Comparison of ENCODE assay signal across 7 cellular contexts in the genomic region with DNA sequence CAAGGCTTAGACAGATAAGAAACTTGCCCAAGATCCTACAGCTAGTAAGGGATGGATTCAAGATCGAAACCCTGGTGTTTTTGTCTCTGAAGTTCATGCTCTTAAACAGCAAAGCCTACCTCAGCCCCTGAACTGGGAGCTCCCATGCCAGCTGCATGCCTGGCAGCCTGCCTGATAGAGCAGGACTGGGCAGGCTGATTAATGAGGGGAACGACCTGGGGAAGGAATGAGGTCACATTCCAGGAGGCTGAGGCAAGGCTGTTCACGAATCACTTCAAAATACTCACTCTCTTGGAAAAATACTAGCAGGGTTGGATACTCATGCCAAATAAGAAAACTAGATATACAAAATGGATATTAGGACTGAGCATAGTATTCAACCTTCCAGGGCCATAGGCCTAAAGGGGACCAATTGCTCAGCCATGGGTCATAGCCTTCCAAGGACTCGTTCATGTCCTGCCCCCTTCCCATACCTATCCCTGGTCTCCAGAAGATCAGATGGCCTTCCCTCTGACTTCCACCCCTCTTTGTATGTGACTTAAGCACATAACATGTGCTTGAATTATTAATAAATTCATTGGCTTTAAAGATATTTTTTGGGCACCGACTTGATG. TPM values are rescaled to one million over a fixed set of nuclear protein-coding genes. Genes with fewer than 3 reads are reported as not detected.
DNase-seq lines count a peak whose midpoint lies in the region; FAIRE-seq and TF ChIP-seq lines count a peak whose summit lies in the region.

No MANE protein-coding gene starts in this region.

- no peaks in the 10 kb centered on the region for H3K9me3 ChIP-seq in astrocyte (ENCODE audit: insufficient read depth, low read depth, low read length)
- no peaks in the 10 kb centered on the region for H3K9me3 ChIP-seq in thyroid gland

- DNase-seq in HS-27A (ENCODE audit: low read depth) (peak; percentile 95), astrocyte (ENCODE audit: low read depth) (peak; percentile 92), iPS-NIHi11 (ENCODE audit: low spot score) (peak; percentile 74), thyroid gland (peak; percentile 93 to 96), NCI-H2081 (lab: John Stamatoyannopoulos, UW) (no peak)
- DNase-seq in activated CD4-positive, alpha-beta T cell treated with anti-CD3 and anti-CD28 coated beads for 1 hour, result no peak
- no peak for DNase-seq in activated CD4-positive, alpha-beta T cell treated with anti-CD3 and anti-CD28 coated beads, Interleukin-2, amount 10 ng/mL, durations not matched to agents 7 days and 5 days

- H3K4me1 Mint-ChIP-seq in astrocyte (ENCODE audit: low read depth, unreplicated experiment), result peaks cover 16% of the 10 kb centered on the region
- no peaks in the 10 kb centered on the region for H3K4me1 Mint-ChIP-seq in activated CD4-positive, alpha-beta T cell treated with anti-CD3 and anti-CD28 coated beads, Interleukin-2, amount 10 ng/mL, durations not matched to agents 7 days and 5 days

- POLR2A ChIA-PET in activated CD4-positive, alpha-beta T cell treated with anti-CD3 and anti-CD28 coated beads, Interleukin-2, amount 10 ng/mL, durations not matched to agents 7 days and 5 days (lab: Charles Lee), result no interaction called here

- no peaks in the 10 kb centered on the region for H4K20me1 ChIP-seq in astrocyte (ENCODE audit: insufficient read depth, low read length)

- H3K9me3 Mint-ChIP-seq in astrocyte (ENCODE audit: unreplicated experiment), result no peaks in the 10 kb centered on the region
- no peaks in the 10 kb centered on the region for H3K9me3 Mint-ChIP-seq in activated CD4-positive, alpha-beta T cell treated with anti-CD3 and anti-CD28 coated beads, Interleukin-2, amount 10 ng/mL, durations not matched to agents 7 days and 5 days

- peaks cover 4% of the 10 kb centered on the region for H3K27me3 Mint-ChIP-seq in astrocyte (ENCODE audit: low read depth, unreplicated experiment)
- peaks cover 28% of the 10 kb centered on the region for H3K27me3 Mint-ChIP-seq in activated CD4-positive, alpha-beta T cell treated with anti-CD3 and anti-CD28 coated beads, Interleukin-2, amount 10 ng/mL, durations not matched to agents 7 days and 5 days

- TF ChIP-seq POLR2A in thyroid gland (IDR thresholded peaks at IDR 0.05), result peak in 1 of 2 donors; percentile 39

- H3K27me3 ChIP-seq in astrocyte (ENCODE audit: insufficient read depth, low read length) (peaks cover 3% of the 10 kb centered on the region), thyroid gland (no peaks in the 10 kb centered on the region)

- H3K4me1 ChIP-seq in astrocyte (ENCODE audit: insufficient read depth, low read length) (peaks cover 16% of the 10 kb centered on the region), thyroid gland (peaks cover 12 to 30% of the 10 kb centered on the region in 2 donors)

- WGBS in thyroid gland, 2 donors, result 45 to 51% methylated on average over 5 of the region's 5 CpGs

- H3K27ac Mint-ChIP-seq in astrocyte (ENCODE audit: unreplicated experiment), result peak overlapping the region; percentile 8
- no peak overlapping the region for H3K27ac Mint-ChIP-seq in activated CD4-positive, alpha-beta T cell treated with anti-CD3 and anti-CD28 coated beads, Interleukin-2, amount 10 ng/mL, durations not matched to agents 7 days and 5 days

- H3K27ac ChIP-seq in astrocyte (ENCODE audit: low read depth, low read length) (peak overlapping the region; percentile 36), thyroid gland (peak overlapping the region; percentile 49 to 87 (median 62))

- H2AFZ ChIP-seq in astrocyte (ENCODE audit: low read depth, low read length), result no peak overlapping the region

- CTCF ChIA-PET in activated CD4-positive, alpha-beta T cell treated with anti-CD3 and anti-CD28 coated beads, Interleukin-2, amount 10 ng/mL, durations not matched to agents 7 days and 5 days (lab: Charles Lee), result no interaction called here

- no peaks in the 10 kb centered on the region for H3K36me3 ChIP-seq in astrocyte (ENCODE audit: insufficient read depth, low read length)
- H3K36me3 ChIP-seq in thyroid gland, result no peaks in the 10 kb centered on the region

- no peak overlapping the region for H3K4me3 ChIP-seq in astrocyte (ENCODE audit: insufficient read depth, low read depth, low read length)
- no peak overlapping the region for H3K4me3 ChIP-seq in thyroid gland (replicated peaks in 1 of 3)

- FAIRE-seq in astrocyte (lab: Jason Lieb, UNC), result peak; percentile 90

- TF ChIP-seq CTCF in astrocyte (IDR thresholded peaks at IDR 0.05; ENCODE audit: insufficient read depth, low read depth, low read length) (no peak), thyroid gland (IDR thresholded peaks at IDR 0.05) (no peak)

- no peak overlapping the region for H3K4me3 Mint-ChIP-seq in astrocyte (ENCODE audit: unreplicated experiment)
- H3K4me3 Mint-ChIP-seq in activated CD4-positive, alpha-beta T cell treated with anti-CD3 and anti-CD28 coated beads, Interleukin-2, amount 10 ng/mL, durations not matched to agents 7 days and 5 days, result no peak overlapping the region

- intact Hi-C loops in thyroid gland (cut with DNase I), result no loop called here

- no peaks in the 10 kb centered on the region for H3K36me3 Mint-ChIP-seq in astrocyte (ENCODE audit: low read depth, unreplicated experiment)
- H3K36me3 Mint-ChIP-seq in activated CD4-positive, alpha-beta T cell treated with anti-CD3 and anti-CD28 coated beads, Interleukin-2, amount 10 ng/mL, durations not matched to agents 7 days and 5 days (ENCODE audit: low read depth), result no peaks in the 10 kb centered on the region

- H3K79me2 ChIP-seq in astrocyte (ENCODE audit: insufficient read depth, low read length), result no peaks in the 10 kb centered on the region

- no peak overlapping the region for H3K9ac ChIP-seq in astrocyte (ENCODE audit: low read length)

- H3K4me2 ChIP-seq in astrocyte (ENCODE audit: low read length), result peak overlapping the region; percentile 44

RNA-seq across cellular contexts. Expression of gene TACSTD2, which starts 15.6 kb away (rescaled TPM):
- total RNA-seq in astrocyte, result 0.87 and 3.0 TPM in 2 replicates
- 10 to 100 TPM in 1 of 4 donors, 1 to 10 TPM in 3; 5.7 to 13.0 (median 8.9) TPM for total RNA-seq in thyroid gland
- total RNA-seq in activated CD4-positive, alpha-beta T cell treated with anti-CD3 and anti-CD28 coated beads, Interleukin-2, amount 10 ng/mL, durations not matched to agents 7 days and 5 days, result not detected

RNA-seq across cellular contexts. Expression of gene OMA1, which starts 46.1 kb away (rescaled TPM):
- 5.1 and 6.0 TPM in 2 replicates for total RNA-seq in astrocyte
- total RNA-seq in thyroid gland, result 10 to 100 TPM; 50.6 to 67.6 (median 58.5) TPM
- total RNA-seq in activated CD4-positive, alpha-beta T cell treated with anti-CD3 and anti-CD28 coated beads, Interleukin-2, amount 10 ng/mL, durations not matched to agents 7 days and 5 days, result 10 to 100 TPM; 19.1 to 23.5 TPM

Comparison
In these comparisons a context has a peak if more than half of its experiments do, and no peak if none do; other contexts are left out.
1. DNase-seq: peak in HS-27A (single experiment), astrocyte (single experiment), iPS-NIHi11 (single experiment) and thyroid gland (2 of 2); none in activated CD4-positive, alpha-beta T cell treated with anti-CD3 and anti-CD28 coated beads for 1 hour (single experiment), activated CD4-positive, alpha-beta T cell treated with anti-CD3 and anti-CD28 coated beads, Interleukin-2, amount 10 ng/mL, durations not matched to agents 7 days and 5 days (single experiment) and NCI-H2081 (0 of 2).